16 cellular contexts compared by ENCODE assay signal in genomic region chr1:190453550-190453949, GRCh38. TPM values are rescaled to one million over a fixed set of nuclear protein-coding genes. Genes with fewer than 3 reads are reported as not detected.
DNase-seq lines count a peak whose midpoint lies in the region; ATAC-seq and TF ChIP-seq lines count a peak whose summit lies in the region.
"Had no signal": no experiment of that assay in that cellular context is flagged by ENCODE, and none has a peak within 500 bp of the region (broad histone marks: within the 10 kb centered on the region; RNA-seq: fewer than 3 reads in every experiment).

No MANE protein-coding gene starts in this region.

- H3K4me2 ChIP-seq in PC-3 (ENCODE audit: low read length), result peak overlapping the region; percentile 57

- H3K27ac ChIP-seq in A673 (ENCODE audit: low read depth, low read length, poor library complexity, severe bottlenecking) (no peak overlapping the region), PC-3 (ENCODE audit: low read length) (no peak overlapping the region), substantia nigra (ENCODE audit: low read depth, low read length, poor library complexity, severe bottlenecking) (no peak overlapping the region)
- H3K27ac ChIP-seq: left ventricle myocardium inferior, thoracic aorta had no signal

- H4K20me1 ChIP-seq in PC-3 (ENCODE audit: low read length), result no peaks in the 10 kb centered on the region

- H3K9me3 ChIP-seq in A673 (ENCODE audit: low read depth, low read length, poor library complexity, severe bottlenecking) (no peaks in the 10 kb centered on the region), PC-3 (ENCODE audit: low read length) (no peaks in the 10 kb centered on the region), mucosa of descending colon (no peaks in the 10 kb centered on the region)
- H3K9me3 ChIP-seq: left ventricle myocardium inferior, thoracic aorta had no signal

- CTCF ChIA-PET in A673 (lab: Charles Lee) (interaction anchor here (0.7 kb wide), 1 partner anchor 14 kb away, joined by 4 read pairs; no protein-coding TSS in a partner anchor), PC-3 (lab: Charles Lee) (no interaction called here)

- H3K36me3 ChIP-seq in A673 (ENCODE audit: insufficient read depth, low read length, poor library complexity, severe bottlenecking) (no peaks in the 10 kb centered on the region), PC-3 (ENCODE audit: low read depth, low read length) (no peaks in the 10 kb centered on the region), mucosa of descending colon (ENCODE audit: low read depth) (no peaks in the 10 kb centered on the region)
- H3K36me3 ChIP-seq: left ventricle myocardium inferior, thoracic aorta had no signal

- peak; percentile 83 for ATAC-seq in PC-3
- ATAC-seq in mucosa of descending colon, result no peak
- ATAC-seq: activated naive CD8-positive, alpha-beta T cell treated with anti-CD3 and anti-CD28 coated beads, Interleukin-2, amount 50 U/mL, for 24 hours had no signal

- no peak overlapping the region for H3K9ac ChIP-seq in PC-3 (ENCODE audit: low read length)

- no peaks in the 10 kb centered on the region for H3F3A ChIP-seq in PC-3 (ENCODE audit: low read length, unreplicated experiment)

- H3K79me2 ChIP-seq in PC-3 (ENCODE audit: low read length), result no peaks in the 10 kb centered on the region

- no peak overlapping the region for H3K4me3 ChIP-seq in A673 (ENCODE audit: low read depth, low read length, poor library complexity, severe bottlenecking)
- H3K4me3 ChIP-seq in PC-3 (ENCODE audit: low read length), result peak overlapping the region; percentile 46
- no peak overlapping the region for H3K4me3 ChIP-seq in epithelial cell of esophagus (ENCODE audit: low read length)
- no peak overlapping the region for H3K4me3 ChIP-seq in mucosa of descending colon
- H3K4me3 ChIP-seq: left ventricle myocardium inferior, thoracic aorta had no signal

- POLR2A ChIA-PET in A673 (lab: Charles Lee; ENCODE audit: low non-redundant PET), result no interaction called here
- POLR2A ChIA-PET in PC-3 (lab: Charles Lee; ENCODE audit: unreplicated experiment), result no interaction called here

- H3K27me3 ChIP-seq in A673 (replicated peaks; ENCODE audit: insufficient read depth, low read depth, low read length, poor library complexity), result no peaks in the 10 kb centered on the region
- peaks cover 30% of the 10 kb centered on the region for H3K27me3 ChIP-seq in PC-3 (ENCODE audit: low read length)

- in situ Hi-C loops in GM13977 (cut with MboI; ENCODE audit: low pct_unique_long_range_greater_than_20kb, low sequenced_read_pairs, unreplicated experiment), result no loop called here

- H3K9me2 ChIP-seq in PC-3 (replicated peaks; ENCODE audit: low read length), result no peaks in the 10 kb centered on the region

- DNase-seq in A673 (ENCODE audit: low spot score), result peak; percentile 14
- DNase-seq in HT-29 (ENCODE audit: low spot score), result peak; percentile 15
- peak; percentile 52 for DNase-seq in PC-3
- peak; percentile 4 for DNase-seq in epithelial cell of esophagus (ENCODE audit: low read depth)
- no peak for DNase-seq in substantia nigra (lab: John Stamatoyannopoulos, UW)
- DNase-seq in mucosa of descending colon, result no peak
- DNase-seq in cerebellum (ENCODE audit: low spot score), result no peak
- no peak for DNase-seq in GM13977 (ENCODE audit: low spot score)
- DNase-seq: activated B cell treated with CpG ODN at 0.5 μM for 24 hours; activated naive CD8-positive, alpha-beta T cell treated with anti-CD3 and anti-CD28 coated beads, Interleukin-2, amount 50 U/mL, for 24 hours; foreskin melanocyte; left ventricle myocardium inferior; NCI-H345; stimulated activated CD4-positive, alpha-beta T cell treated with anti-CD3 and anti-CD28 coated beads, Interleukin-4, amount 100 ng/mL, for 4 hours had no signal

- intact Hi-C loops in A673 (cut with micrococcal nuclease; ENCODE audit: unreplicated experiment), result no loop called here
- intact Hi-C loops in PC-3 (cut with micrococcal nuclease), result no loop called here
- intact Hi-C loops in mucosa of descending colon (cut with DNase I, micrococcal nuclease), result no loop called here

- peak overlapping the region; percentile 55 for H2AFZ ChIP-seq in PC-3 (ENCODE audit: low read length)

- BruUV-seq in A673 (replicated peaks; lab: Mats Ljungman, UMichigan) (no TSS peak), PC-3 (replicated peaks; lab: Mats Ljungman, UMichigan) (no TSS peak)

- H3K4me1 ChIP-seq in A673 (ENCODE audit: insufficient read depth, low read length, poor library complexity, severe bottlenecking) (no peaks in the 10 kb centered on the region), PC-3 (ENCODE audit: insufficient read depth, low read length) (no peaks in the 10 kb centered on the region), mucosa of descending colon (ENCODE audit: low read depth) (no peaks in the 10 kb centered on the region)
- H3K4me1 ChIP-seq: left ventricle myocardium inferior had no signal

- peak; percentile 45 for TF ChIP-seq CTCF in A673 (conservative IDR thresholded peaks at IDR 0.05; ENCODE audit: low read depth, low read length)
- TF ChIP-seq CTCF in PC-3 (conservative IDR thresholded peaks at IDR 0.05; ENCODE audit: low read depth, low read length), result peak; percentile 59
- TF ChIP-seq CTCF in epithelial cell of esophagus (IDR thresholded peaks at IDR 0.05; ENCODE audit: insufficient read depth, low read depth, low read length, missing control alignments), result no peak
- TF ChIP-seq CTCF in mucosa of descending colon (IDR thresholded peaks at IDR 0.05), result no peak
- no peak for TF ChIP-seq CTCF in GM13977 (IDR thresholded peaks at IDR 0.05; ENCODE audit: extremely low read depth, insufficient read depth, missing control alignments)

RNA-seq across cellular contexts. Expression of gene BRINP3, which starts 24.1 kb away (rescaled TPM):
- 0.76 TPM in 1 of 2 replicates, not detected in the other for total RNA-seq in A673 (2021)
- total RNA-seq in HT-29 (2014; rRNA removed; shearing (Covaris generic)), result not detected in 2 replicates
- not detected in 2 replicates for total RNA-seq in PC-3 (2014; rRNA removed)
- 10 to 100 TPM; 12.4 to 48.7 (median 14.2) TPM for total RNA-seq in mucosa of descending colon
- total RNA-seq in cerebellum, result 33.2 TPM
- total RNA-seq: activated B cell treated with CpG ODN at 0.5 μM for 24 hours; activated CD8-positive, alpha-beta memory T cell treated with anti-CD3 and anti-CD28 coated beads for 36 hours had no signal

Comparison
In these comparisons a context has a peak if more than half of its experiments do, and no peak if none do; other contexts are left out.
1. DNase-seq: peak in A673 (single experiment), HT-29 (single experiment), PC-3 (single experiment) and epithelial cell of esophagus (single experiment); none in substantia nigra (0 of 49), mucosa of descending colon (0 of 3), cerebellum (single experiment) and GM13977 (single experiment).
2. CTCF ChIP-seq: peak in A673 (single experiment) and PC-3 (single experiment); none in epithelial cell of esophagus (single experiment), mucosa of descending colon (single experiment) and GM13977 (single experiment).